1 cellular context compared by ENCODE assay signal in the genomic region with DNA sequence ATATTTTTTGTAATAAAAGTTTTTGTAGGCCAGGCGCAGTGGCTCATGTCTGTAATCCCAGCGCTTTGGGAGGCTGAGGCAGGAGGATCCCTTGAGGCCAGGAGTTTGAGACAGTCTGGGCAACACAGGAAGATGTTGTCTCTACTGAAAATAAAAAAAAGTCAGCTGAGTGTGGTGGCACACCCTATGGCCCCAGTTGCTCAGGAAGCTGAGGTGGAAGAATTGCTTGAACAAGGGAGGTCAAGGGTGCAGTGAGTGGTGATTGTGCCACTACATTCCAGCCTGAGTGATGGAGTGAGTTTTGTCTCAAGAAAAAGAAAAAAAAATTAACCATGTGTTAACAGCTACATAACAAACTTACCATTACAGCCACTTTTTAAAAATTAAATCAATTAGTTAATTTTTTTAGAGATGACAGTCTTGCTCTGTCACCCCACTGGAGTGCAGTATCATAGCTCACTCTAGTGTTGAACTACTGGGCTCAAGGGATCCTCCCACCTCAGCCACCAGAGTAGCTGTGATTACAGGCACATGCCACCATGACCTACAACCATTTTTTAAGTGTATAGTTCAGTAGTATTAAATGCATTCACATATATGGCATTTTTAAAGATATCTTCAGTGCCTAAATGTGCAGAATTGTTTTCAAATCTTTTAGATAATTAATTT.
TF ChIP-seq lines count a peak whose summit lies in the region.

No MANE protein-coding gene starts in this region.

TF ChIP-seq in HepG2, 621 proteins besides CTCF, POLR2A, EP300 and RAD21 (continued from another document):
- TF ChIP-seq MAF1 (CRISPR knock-in tag; IDR thresholded peaks at IDR 0.05; ENCODE audit: borderline replicate concordance) (no peak), ZNF570 (CRISPR knock-in tag; IDR thresholded peaks at IDR 0.05; ENCODE audit: borderline replicate concordance) (no peak), SP4 (CRISPR knock-in tag; IDR thresholded peaks at IDR 0.05) (no peak), MAZ (IDR thresholded peaks at IDR 0.05; ENCODE audit: borderline replicate concordance, low read depth, low read length) (no peak), MAZ (CRISPR knock-in tag; IDR thresholded peaks at IDR 0.05; ENCODE audit: low read depth) (no peak), ZSCAN31 (CRISPR knock-in tag; IDR thresholded peaks at IDR 0.05; ENCODE audit: low read depth) (no peak), ZNF644 (CRISPR knock-in tag; IDR thresholded peaks at IDR 0.05; ENCODE audit: low read depth) (0 out of 2 replicates have a peak, but pooled peaks have one; percentile 24), NR2F1 (CRISPR knock-in tag; IDR thresholded peaks at IDR 0.05) (peak in 1 of 2 experiments; percentile 27; a peak in 1 of 4 replicates), ZNF33B (CRISPR knock-in tag; IDR thresholded peaks at IDR 0.05) (no peak), SRSF9 (IDR thresholded peaks at IDR 0.05; ENCODE audit: borderline replicate concordance, insufficient read depth, low read depth, low read length, poor library complexity, severe bottlenecking) (no peak), NFYB (CRISPR knock-in tag; IDR thresholded peaks at IDR 0.05) (no peak), ZNF225 (CRISPR knock-in tag; IDR thresholded peaks at IDR 0.05) (no peak), PLRG1 (conservative IDR thresholded peaks at IDR 0.05) (no peak), NFE2L2 (IDR thresholded peaks at IDR 0.05; ENCODE audit: low read length) (no peak), SKI (IDR thresholded peaks at IDR 0.05; ENCODE audit: partially characterized antibody) (no peak), KDM5B (CRISPR knock-in tag; IDR thresholded peaks at IDR 0.05; ENCODE audit: borderline replicate concordance) (no peak), REL (CRISPR knock-in tag; conservative IDR thresholded peaks at IDR 0.05) (no peak), ZNF569 (CRISPR knock-in tag; IDR thresholded peaks at IDR 0.05; ENCODE audit: borderline replicate concordance) (no peak)
- TF ChIP-seq, protein P1, sequence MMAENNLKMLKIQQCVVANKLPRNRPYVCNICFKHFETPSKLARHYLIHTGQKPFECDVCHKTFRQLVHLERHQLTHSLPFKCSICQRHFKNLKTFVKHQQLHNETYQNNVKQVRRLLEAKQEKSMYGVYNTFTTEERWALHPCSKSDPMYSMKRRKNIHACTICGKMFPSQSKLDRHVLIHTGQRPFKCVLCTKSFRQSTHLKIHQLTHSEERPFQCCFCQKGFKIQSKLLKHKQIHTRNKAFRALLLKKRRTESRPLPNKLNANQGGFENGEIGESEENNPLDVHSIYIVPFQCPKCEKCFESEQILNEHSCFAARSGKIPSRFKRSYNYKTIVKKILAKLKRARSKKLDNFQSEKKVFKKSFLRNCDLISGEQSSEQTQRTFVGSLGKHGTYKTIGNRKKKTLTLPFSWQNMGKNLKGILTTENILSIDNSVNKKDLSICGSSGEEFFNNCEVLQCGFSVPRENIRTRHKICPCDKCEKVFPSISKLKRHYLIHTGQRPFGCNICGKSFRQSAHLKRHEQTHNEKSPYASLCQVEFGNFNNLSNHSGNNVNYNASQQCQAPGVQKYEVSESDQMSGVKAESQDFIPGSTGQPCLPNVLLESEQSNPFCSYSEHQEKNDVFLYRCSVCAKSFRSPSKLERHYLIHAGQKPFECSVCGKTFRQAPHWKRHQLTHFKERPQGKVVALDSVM (CRISPR knock-in tag; IDR thresholded peaks at IDR 0.05): peak; percentile 7; the same call in 1 of the 2 replicates
- TF ChIP-seq, protein P2, sequence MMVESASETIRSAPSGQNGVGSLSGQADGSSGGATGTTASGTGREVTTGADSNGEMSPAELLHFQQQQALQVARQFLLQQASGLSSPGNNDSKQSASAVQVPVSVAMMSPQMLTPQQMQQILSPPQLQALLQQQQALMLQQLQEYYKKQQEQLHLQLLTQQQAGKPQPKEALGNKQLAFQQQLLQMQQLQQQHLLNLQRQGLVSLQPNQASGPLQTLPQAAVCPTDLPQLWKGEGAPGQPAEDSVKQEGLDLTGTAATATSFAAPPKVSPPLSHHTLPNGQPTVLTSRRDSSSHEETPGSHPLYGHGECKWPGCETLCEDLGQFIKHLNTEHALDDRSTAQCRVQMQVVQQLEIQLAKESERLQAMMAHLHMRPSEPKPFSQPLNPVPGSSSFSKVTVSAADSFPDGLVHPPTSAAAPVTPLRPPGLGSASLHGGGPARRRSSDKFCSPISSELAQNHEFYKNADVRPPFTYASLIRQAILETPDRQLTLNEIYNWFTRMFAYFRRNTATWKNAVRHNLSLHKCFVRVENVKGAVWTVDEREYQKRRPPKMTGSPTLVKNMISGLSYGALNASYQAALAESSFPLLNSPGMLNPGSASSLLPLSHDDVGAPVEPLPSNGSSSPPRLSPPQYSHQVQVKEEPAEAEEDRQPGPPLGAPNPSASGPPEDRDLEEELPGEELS (CRISPR knock-in tag; IDR thresholded peaks at IDR 0.05): 0 out of 2 replicates have a peak, but pooled peaks have one; percentile 21
- TF ChIP-seq, protein P3, sequence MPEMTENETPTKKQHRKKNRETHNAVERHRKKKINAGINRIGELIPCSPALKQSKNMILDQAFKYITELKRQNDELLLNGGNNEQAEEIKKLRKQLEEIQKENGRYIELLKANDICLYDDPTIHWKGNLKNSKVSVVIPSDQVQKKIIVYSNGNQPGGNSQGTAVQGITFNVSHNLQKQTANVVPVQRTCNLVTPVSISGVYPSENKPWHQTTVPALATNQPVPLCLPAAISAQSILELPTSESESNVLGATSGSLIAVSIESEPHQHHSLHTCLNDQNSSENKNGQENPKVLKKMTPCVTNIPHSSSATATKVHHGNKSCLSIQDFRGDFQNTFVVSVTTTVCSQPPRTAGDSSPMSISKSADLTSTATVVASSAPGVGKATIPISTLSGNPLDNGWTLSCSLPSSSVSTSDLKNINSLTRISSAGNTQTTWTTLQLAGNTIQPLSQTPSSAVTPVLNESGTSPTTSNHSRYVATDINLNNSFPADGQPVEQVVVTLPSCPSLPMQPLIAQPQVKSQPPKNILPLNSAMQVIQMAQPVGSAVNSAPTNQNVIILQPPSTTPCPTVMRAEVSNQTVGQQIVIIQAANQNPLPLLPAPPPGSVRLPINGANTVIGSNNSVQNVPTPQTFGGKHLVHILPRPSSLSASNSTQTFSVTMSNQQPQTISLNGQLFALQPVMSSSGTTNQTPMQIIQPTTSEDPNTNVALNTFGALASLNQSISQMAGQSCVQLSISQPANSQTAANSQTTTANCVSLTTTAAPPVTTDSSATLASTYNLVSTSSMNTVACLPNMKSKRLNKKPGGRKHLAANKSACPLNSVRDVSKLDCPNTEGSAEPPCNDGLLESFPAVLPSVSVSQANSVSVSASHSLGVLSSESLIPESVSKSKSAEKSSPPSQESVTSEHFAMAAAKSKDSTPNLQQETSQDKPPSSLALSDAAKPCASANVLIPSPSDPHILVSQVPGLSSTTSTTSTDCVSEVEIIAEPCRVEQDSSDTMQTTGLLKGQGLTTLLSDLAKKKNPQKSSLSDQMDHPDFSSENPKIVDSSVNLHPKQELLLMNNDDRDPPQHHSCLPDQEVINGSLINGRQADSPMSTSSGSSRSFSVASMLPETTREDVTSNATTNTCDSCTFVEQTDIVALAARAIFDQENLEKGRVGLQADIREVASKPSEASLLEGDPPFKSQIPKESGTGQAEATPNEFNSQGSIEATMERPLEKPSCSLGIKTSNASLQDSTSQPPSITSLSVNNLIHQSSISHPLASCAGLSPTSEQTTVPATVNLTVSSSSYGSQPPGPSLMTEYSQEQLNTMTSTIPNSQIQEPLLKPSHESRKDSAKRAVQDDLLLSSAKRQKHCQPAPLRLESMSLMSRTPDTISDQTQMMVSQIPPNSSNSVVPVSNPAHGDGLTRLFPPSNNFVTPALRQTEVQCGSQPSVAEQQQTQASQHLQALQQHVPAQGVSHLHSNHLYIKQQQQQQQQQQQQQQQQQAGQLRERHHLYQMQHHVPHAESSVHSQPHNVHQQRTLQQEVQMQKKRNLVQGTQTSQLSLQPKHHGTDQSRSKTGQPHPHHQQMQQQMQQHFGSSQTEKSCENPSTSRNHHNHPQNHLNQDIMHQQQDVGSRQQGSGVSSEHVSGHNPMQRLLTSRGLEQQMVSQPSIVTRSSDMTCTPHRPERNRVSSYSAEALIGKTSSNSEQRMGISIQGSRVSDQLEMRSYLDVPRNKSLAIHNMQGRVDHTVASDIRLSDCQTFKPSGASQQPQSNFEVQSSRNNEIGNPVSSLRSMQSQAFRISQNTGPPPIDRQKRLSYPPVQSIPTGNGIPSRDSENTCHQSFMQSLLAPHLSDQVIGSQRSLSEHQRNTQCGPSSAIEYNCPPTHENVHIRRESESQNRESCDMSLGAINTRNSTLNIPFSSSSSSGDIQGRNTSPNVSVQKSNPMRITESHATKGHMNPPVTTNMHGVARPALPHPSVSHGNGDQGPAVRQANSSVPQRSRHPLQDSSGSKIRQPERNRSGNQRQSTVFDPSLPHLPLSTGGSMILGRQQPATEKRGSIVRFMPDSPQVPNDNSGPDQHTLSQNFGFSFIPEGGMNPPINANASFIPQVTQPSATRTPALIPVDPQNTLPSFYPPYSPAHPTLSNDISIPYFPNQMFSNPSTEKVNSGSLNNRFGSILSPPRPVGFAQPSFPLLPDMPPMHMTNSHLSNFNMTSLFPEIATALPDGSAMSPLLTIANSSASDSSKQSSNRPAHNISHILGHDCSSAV (CRISPR knock-in tag; IDR thresholded peaks at IDR 0.05; ENCODE audit: borderline replicate concordance): no peak
- TF ChIP-seq, protein P4, sequence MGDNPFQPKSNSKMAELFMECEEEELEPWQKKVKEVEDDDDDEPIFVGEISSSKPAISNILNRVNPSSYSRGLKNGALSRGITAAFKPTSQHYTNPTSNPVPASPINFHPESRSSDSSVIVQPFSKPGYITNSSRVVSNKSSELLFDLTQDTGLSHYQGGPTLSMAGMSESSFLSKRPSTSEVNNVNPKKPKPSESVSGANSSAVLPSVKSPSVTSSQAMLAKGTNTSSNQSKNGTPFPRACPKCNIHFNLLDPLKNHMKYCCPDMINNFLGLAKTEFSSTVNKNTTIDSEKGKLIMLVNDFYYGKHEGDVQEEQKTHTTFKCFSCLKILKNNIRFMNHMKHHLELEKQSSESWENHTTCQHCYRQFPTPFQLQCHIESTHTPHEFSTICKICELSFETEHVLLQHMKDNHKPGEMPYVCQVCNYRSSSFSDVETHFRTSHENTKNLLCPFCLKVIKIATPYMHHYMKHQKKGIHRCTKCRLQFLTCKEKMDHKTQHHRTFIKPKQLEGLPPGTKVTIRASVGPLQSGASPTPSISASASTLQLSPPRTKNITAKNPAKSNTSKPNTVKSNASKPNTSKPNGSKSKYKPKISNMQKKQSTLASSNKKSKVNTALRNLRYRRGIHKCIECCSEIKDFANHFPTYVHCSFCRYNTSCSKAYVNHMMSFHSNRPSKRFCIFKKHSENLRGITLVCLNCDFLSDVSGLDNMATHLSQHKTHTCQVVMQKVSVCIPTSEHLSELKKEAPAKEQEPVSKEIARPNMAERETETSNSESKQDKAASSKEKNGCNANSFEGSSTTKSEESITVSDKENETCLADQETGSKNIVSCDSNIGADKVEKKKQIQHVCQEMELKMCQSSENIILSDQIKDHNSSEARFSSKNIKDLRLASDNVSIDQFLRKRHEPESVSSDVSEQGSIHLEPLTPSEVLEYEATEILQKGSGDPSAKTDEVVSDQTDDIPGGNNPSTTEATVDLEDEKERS (CRISPR knock-in tag; IDR thresholded peaks at IDR 0.05): no peak
